In genomic region chrX:48974033-48974432, GRCh38 we compare ENCODE assay signal across 7 cellular contexts.
"Had no signal": no experiment of that assay in that cellular context is flagged by ENCODE, and none has a peak within 500 bp of the region (broad histone marks: within the 10 kb centered on the region; RNA-seq: fewer than 3 reads in every experiment).

No MANE protein-coding gene starts in this region.

- FAIRE-seq: H1, H54, HTR-8/SVneo had no signal

- ATAC-seq: GM23338 had no signal

- H3K4me3 Mint-ChIP-seq: GM23338, H9, IgD-negative memory B cell had no signal

- H2AFZ ChIP-seq: GM23338 had no signal

- H3K27ac Mint-ChIP-seq: GM23338, H9, IgD-negative memory B cell had no signal

- H3K4me3 ChIP-seq: GM23338 had no signal

- DNase-seq: H9, HCEC 1CT had no signal

- H3K4me2 ChIP-seq: GM23338 had no signal

- H3K36me3 Mint-ChIP-seq: IgD-negative memory B cell had no signal
